Comparison of ENCODE assay signal across 10 cellular contexts in the genomic region with DNA sequence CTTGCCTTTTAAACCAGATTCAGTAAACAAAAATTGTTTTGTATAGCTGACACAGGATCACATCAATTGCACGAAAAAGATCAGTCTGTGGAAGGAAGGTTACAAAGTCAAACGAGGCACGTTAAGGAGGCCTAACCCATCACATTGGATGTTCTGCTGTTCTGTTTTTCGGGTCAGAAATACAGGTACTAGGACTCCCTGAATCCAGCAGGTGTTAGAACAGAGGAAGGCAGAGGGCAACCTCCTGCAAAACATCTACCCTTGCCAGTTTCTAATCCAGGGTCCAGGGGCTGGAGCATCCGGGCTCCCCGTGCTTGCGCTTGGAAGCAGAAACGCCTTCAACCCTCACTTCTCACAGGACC.
A peak's percentile ranks its signal among the peaks of the same experiment; 100 is the strongest.
DNase-seq lines count a peak whose midpoint lies in the region; FAIRE-seq and TF ChIP-seq lines count a peak whose summit lies in the region.
"Had no signal": no experiment of that assay in that cellular context is flagged by ENCODE, and none has a peak within 500 bp of the region (broad histone marks: within the 10 kb centered on the region; RNA-seq: fewer than 3 reads in every experiment).

No MANE protein-coding gene starts in this region.

- H3K4me3 Mint-ChIP-seq in H9 (peak overlapping the region; percentile 83 to 90), neural progenitor cell (peak overlapping the region; percentile 92)

- H2AK5ac ChIP-seq in H9 (ENCODE audit: insufficient read length, low read length): no peak overlapping the region
- no peak overlapping the region for H2AK5ac ChIP-seq in H1 (ENCODE audit: low read depth, low read length)

- H3K4ac ChIP-seq in H9 (ENCODE audit: low read depth, low read length): no peak overlapping the region
- H3K4ac ChIP-seq in H1 (replicated peaks; ENCODE audit: insufficient read length, low read depth, low read length): no peak overlapping the region

- DNase-seq in Ammon's horn (ENCODE audit: low spot score) (peak; percentile 7), H9 (no peak), H1 (ENCODE audit: low read depth in 1 of 2, low spot score in 2 of 2) (no peak), neural progenitor cell (ENCODE audit: low spot score) (no peak), MG63 (no peak), medulla oblongata (ENCODE audit: extremely low spot score) (no peak), small intestine (no peak)
- no peak for DNase-seq in activated effector memory CD4-positive, alpha-beta T cell treated with Interleukin-2 at 50 U/mL for 16 hours
- DNase-seq: Kasumi-1 had no signal

- H2BK20ac ChIP-seq in H9 (ENCODE audit: low read depth, low read length, poor library complexity, severe bottlenecking): no peak overlapping the region
- H2BK20ac ChIP-seq in H1 (ENCODE audit: low read length): no peak overlapping the region

- H3K4me3 ChIP-seq in H1 (ENCODE audit: extremely low read depth in 1 of 4, insufficient read depth in 2 of 4, low read depth in 3 of 4, low read length in 4 of 4): peak overlapping the region; percentile 39 to 70 (median 50)
- H3K4me3 ChIP-seq in neural progenitor cell: peak overlapping the region; percentile 60
- H3K4me3 ChIP-seq in MG63: no peak overlapping the region
- H3K4me3 ChIP-seq in small intestine (ENCODE audit: low read depth in 1 of 2, low read length in 2 of 2): peak overlapping the region in 1 of 2 donors; percentile 32

- H3K4me2 ChIP-seq in H9 (ENCODE audit: insufficient read depth, insufficient read length, low read length) (peak overlapping the region; percentile 57), H1 (ENCODE audit: insufficient read depth in 1 of 2, low read depth in 2 of 2, low read length in 2 of 2) (peak overlapping the region; percentile 65 to 80), neural progenitor cell (peak overlapping the region; percentile 98)

- FAIRE-seq in H1 (lab: Jason Lieb, UNC) (no peak), small intestine (lab: Jason Lieb, UNC) (no peak)

- no peak for TF ChIP-seq POLR2A in H1 (IDR thresholded peaks at IDR 0.05; ENCODE audit: control extremely low read depth in 1 of 2, low read depth in 2 of 2, low read length in 2 of 2)

- H2BK15ac ChIP-seq in H9 (ENCODE audit: low read depth, low read length): no peak overlapping the region
- no peak overlapping the region for H2BK15ac ChIP-seq in H1 (ENCODE audit: low read length)

- H3K23ac ChIP-seq in H9 (ENCODE audit: insufficient read length, low read depth, low read length): no peak overlapping the region
- no peak overlapping the region for H3K23ac ChIP-seq in H1 (ENCODE audit: insufficient read length)

- no peaks in the 10 kb centered on the region for H3K23me2 ChIP-seq in H9 (ENCODE audit: insufficient read length, low read depth, low read length, poor library complexity, severe bottlenecking)
- peaks cover 8% of the 10 kb centered on the region; the same call in 1 of the 2 replicates for H3K23me2 ChIP-seq in H1 (ENCODE audit: low read depth, low read length)

- H2BK5ac ChIP-seq in H9 (ENCODE audit: insufficient read length, low read length): no peak overlapping the region
- H2BK5ac ChIP-seq in H1 (ENCODE audit: low read depth, low read length): no peak overlapping the region

- H4K8ac ChIP-seq in H9 (replicated peaks; ENCODE audit: insufficient read length, low read depth, low read length): no peak overlapping the region
- no peak overlapping the region for H4K8ac ChIP-seq in H1 (ENCODE audit: extremely low read depth, insufficient read depth, low read length)

- TF ChIP-seq CTCF in H9 (conservative IDR thresholded peaks at IDR 0.05): no peak
- no peak for TF ChIP-seq CTCF in H1 (IDR thresholded peaks at IDR 0.05; ENCODE audit: control extremely low read depth in 1 of 3, insufficient read depth in 1 of 3, low read depth in 1 of 3, low read length in 3 of 3)
- no peak for TF ChIP-seq CTCF in neural progenitor cell (IDR thresholded peaks at IDR 0.05)

- H4K20me1 ChIP-seq in H9 (ENCODE audit: control insufficient read depth, insufficient read depth, insufficient read length): no peaks in the 10 kb centered on the region
- peaks cover 0 to 2% of the 10 kb centered on the region in 2 experiments for H4K20me1 ChIP-seq in H1 (replicated peaks in 1 of 2; ENCODE audit: control insufficient read depth in 1 of 2, insufficient read depth in 2 of 2, low read length in 2 of 2)
- H4K20me1 ChIP-seq in neural progenitor cell (ENCODE audit: low read depth): no peaks in the 10 kb centered on the region

- H3F3A ChIP-seq in neural progenitor cell (ENCODE audit: low read depth): peaks cover 4% of the 10 kb centered on the region

- H3T11ph ChIP-seq in H9 (ENCODE audit: low read length): no peak overlapping the region

- H3K14ac ChIP-seq in H9 (ENCODE audit: insufficient read depth, low read length) (no peak overlapping the region), H1 (ENCODE audit: insufficient read length) (no peak overlapping the region)

- no peak for TF ChIP-seq EP300 in H1 (IDR thresholded peaks at IDR 0.05; ENCODE audit: borderline replicate concordance in 1 of 2, low read depth in 2 of 2, low read length in 2 of 2)

- H2BK12ac ChIP-seq in H9 (ENCODE audit: insufficient read length, low read depth, low read length): no peak overlapping the region
- no peak overlapping the region for H2BK12ac ChIP-seq in H1 (ENCODE audit: low read depth, low read length)

- H4K5ac ChIP-seq in H9 (ENCODE audit: insufficient read length, low read depth, low read length) (no peak overlapping the region), H1 (ENCODE audit: insufficient read length, low read depth, low read length) (no peak overlapping the region)

- H3K9me3 ChIP-seq in H9 (ENCODE audit: control insufficient read depth, low read depth, low read length) (no peaks in the 10 kb centered on the region), H1 (ENCODE audit: insufficient read depth in 2 of 2, low read depth in 1 of 2, low read length in 1 of 2) (no peaks in the 10 kb centered on the region), neural progenitor cell (ENCODE audit: low read depth) (no peaks in the 10 kb centered on the region), MG63 (peaks cover 5% of the 10 kb centered on the region), small intestine (ENCODE audit: control insufficient read depth, low read depth) (no peaks in the 10 kb centered on the region)

- H3K9ac ChIP-seq in H9 (ENCODE audit: extremely low read depth, insufficient read length, low read length) (no peak overlapping the region), H1 (replicated peaks in 1 of 4; ENCODE audit: extremely low read depth in 1 of 4, low read depth in 3 of 4, low read length in 3 of 4) (0 out of 7 replicates have a peak overlapping the region, but pooled peaks of 1 of the 4 experiments have one; percentile 18), neural progenitor cell (no peak overlapping the region)

- no peak overlapping the region for H3K27ac Mint-ChIP-seq in H9
- H3K27ac Mint-ChIP-seq in neural progenitor cell: no peak overlapping the region
- H3K27ac Mint-ChIP-seq: CD14-positive monocyte had no signal

- no CpG with 5 or more reads among the region's 8 CpGs for WGBS in H9 (ENCODE audit: extremely low coverage, insufficient read length, low lambda C conversion rate)
- 27% methylated on average over 8 of the region's 8 CpGs; no CpG with 5 or more reads in 1 of the 2 experiments for WGBS in H1 (ENCODE audit: extremely low coverage in 1 of 2, insufficient coverage in 1 of 2, insufficient read length in 1 of 2, insufficient replicate concordance in 2 of 2, low coverage in 1 of 2, low lambda C conversion rate in 2 of 2, missing lambda C conversion rate in 1 of 2), 2 experiments
- 13 to 26% (median 24%) methylated on average over 8 of the region's 8 CpGs for WGBS in small intestine, 3 donors

- POLR2A ChIA-PET in H1 (lab: Charles Lee; ENCODE audit: partially characterized antibody): no interaction called here

- H3K36me3 Mint-ChIP-seq in H9 (ENCODE audit: insufficient read depth in 1 of 3, low read depth in 3 of 3): peaks cover 0 to 9% (median 3%) of the 10 kb centered on the region in 3 experiments; a peak in 4 of 7 replicates
- H3K36me3 Mint-ChIP-seq in neural progenitor cell: no peaks in the 10 kb centered on the region
- H3K36me3 Mint-ChIP-seq: CD14-positive monocyte had no signal

- H3K18ac ChIP-seq in H9 (ENCODE audit: insufficient read length, low read depth, low read length): no peak overlapping the region
- peak overlapping the region; percentile 38; the same call in 1 of the 2 replicates for H3K18ac ChIP-seq in H1 (ENCODE audit: extremely low read depth, low read length)

- H3K27ac ChIP-seq in H9 (ENCODE audit: insufficient read length, low read depth, low read length) (no peak overlapping the region), H1 (ENCODE audit: low read depth, low read length) (no peak overlapping the region), neural progenitor cell (no peak overlapping the region), small intestine (ENCODE audit: low read depth in 1 of 2, low read length in 1 of 2) (no peak overlapping the region)

- H4K91ac ChIP-seq in H9 (ENCODE audit: insufficient read length, low read depth, low read length) (no peak overlapping the region), H1 (replicated peaks; ENCODE audit: insufficient read length, low read length) (no peak overlapping the region)

- no peaks in the 10 kb centered on the region for H3K79me1 ChIP-seq in H9 (ENCODE audit: insufficient read depth, low read depth, low read length, poor library complexity, severe bottlenecking)
- peaks cover 2% of the 10 kb centered on the region; the same call in 1 of the 2 replicates for H3K79me1 ChIP-seq in H1 (ENCODE audit: low read depth, low read length)

- no peaks in the 10 kb centered on the region; the same call in 1 of the 2 replicates for H3K27me3 ChIP-seq in H9 (ENCODE audit: insufficient read depth, low read length)
- H3K27me3 ChIP-seq in H1 (replicated peaks in 1 of 4; ENCODE audit: control insufficient read depth in 3 of 4, extremely low read depth in 1 of 4, insufficient read depth in 3 of 4, low read length in 3 of 4): peaks cover 0 to 6% (median 4%) of the 10 kb centered on the region in 4 experiments; a peak in 3 of 7 replicates
- peaks cover 16% of the 10 kb centered on the region for H3K27me3 ChIP-seq in neural progenitor cell
- no peaks in the 10 kb centered on the region for H3K27me3 ChIP-seq in MG63
- H3K27me3 ChIP-seq in small intestine (ENCODE audit: control insufficient read depth in 2 of 2, insufficient read depth in 2 of 2, low read length in 2 of 2): peaks cover 3 to 4% of the 10 kb centered on the region in 2 donors

- peaks cover 23% of the 10 kb centered on the region for H3K27me3 Mint-ChIP-seq in H9 (ENCODE audit: low read depth)
- H3K27me3 Mint-ChIP-seq in neural progenitor cell (ENCODE audit: insufficient read depth, low read depth): peaks cover 12% of the 10 kb centered on the region

- peaks cover 10 to 21% of the 10 kb centered on the region in 2 experiments for H3K4me1 Mint-ChIP-seq in H9
- peaks cover 3% of the 10 kb centered on the region for H3K4me1 Mint-ChIP-seq in neural progenitor cell

- H3K36me3 ChIP-seq in H1 (ENCODE audit: control insufficient read depth in 2 of 4, insufficient read depth in 4 of 4, low read length in 3 of 4) (no peaks in the 10 kb centered on the region), neural progenitor cell (peaks cover 7% of the 10 kb centered on the region), MG63 (no peaks in the 10 kb centered on the region), small intestine (ENCODE audit: control insufficient read depth in 2 of 2, insufficient read depth in 2 of 2, low read length in 2 of 2) (no peaks in the 10 kb centered on the region)

- H3K4me1 ChIP-seq in H9 (ENCODE audit: insufficient read depth, low read length) (no peaks in the 10 kb centered on the region), H1 (replicated peaks in 1 of 4; ENCODE audit: control insufficient read depth in 3 of 4, insufficient read depth in 4 of 4, low read length in 3 of 4) (no peaks in the 10 kb centered on the region), neural progenitor cell (no peaks in the 10 kb centered on the region), small intestine (ENCODE audit: control insufficient read depth in 2 of 2, insufficient read depth in 1 of 2, low read depth in 1 of 2, low read length in 1 of 2) (no peaks in the 10 kb centered on the region)

- H3K79me2 ChIP-seq in H9 (ENCODE audit: insufficient read depth, low read length) (no peaks in the 10 kb centered on the region), H1 (ENCODE audit: control insufficient read depth in 1 of 2, insufficient read depth in 2 of 2, low read length in 2 of 2) (no peaks in the 10 kb centered on the region), neural progenitor cell (ENCODE audit: low read depth) (no peaks in the 10 kb centered on the region)

- no peak for TF ChIP-seq RAD21 in H1 (IDR thresholded peaks at IDR 0.05 in 1 of 2, conservative IDR thresholded peaks at IDR 0.05 in 1 of 2; ENCODE audit: low read depth in 2 of 2, low read length in 2 of 2)

- H2AFZ ChIP-seq in H9 (ENCODE audit: low read length): no peak overlapping the region
- H2AFZ ChIP-seq in H1 (ENCODE audit: low read length): peak overlapping the region; percentile 97
- peak overlapping the region; percentile 79 for H2AFZ ChIP-seq in neural progenitor cell (replicated peaks)

- H3K56ac ChIP-seq in H9 (ENCODE audit: insufficient read length, low read depth, low read length) (no peak overlapping the region), H1 (replicated peaks; ENCODE audit: insufficient read length, low read depth, low read length) (no peak overlapping the region)

- H2BK120ac ChIP-seq in H9 (ENCODE audit: low read depth, low read length, poor library complexity, severe bottlenecking) (no peak overlapping the region), H1 (replicated peaks; ENCODE audit: low read depth, low read length) (no peak overlapping the region)

- CTCF ChIA-PET in H1 (lab: Charles Lee; ENCODE audit: partially characterized antibody): interaction anchor here (0.6 to 2.1 kb wide), 16 partner anchors 9 to 626 kb away, joined by 3 to 14 read pairs (median 4); no protein-coding TSS in a partner anchor

- H3K9me3 Mint-ChIP-seq in H9: peaks cover 8 to 12% of the 10 kb centered on the region in 2 experiments
- peaks cover 10% of the 10 kb centered on the region for H3K9me3 Mint-ChIP-seq in neural progenitor cell
